ENCODE assay signal across 21 cellular contexts in genomic region chr9:77040340-77040739, GRCh38. TPM values are rescaled to one million over a fixed set of nuclear protein-coding genes. Genes with fewer than 3 reads are reported as not detected.
A peak's percentile ranks its signal among the peaks of the same experiment; 100 is the strongest.
DNase-seq lines count a peak whose midpoint lies in the region; ATAC-seq and TF ChIP-seq lines count a peak whose summit lies in the region.
"Had no signal": no experiment of that assay in that cellular context is flagged by ENCODE, and none has a peak within 500 bp of the region (broad histone marks: within the 10 kb centered on the region; RNA-seq: fewer than 3 reads in every experiment).

No MANE protein-coding gene starts in this region.

- no peak overlapping the region for H3K9ac ChIP-seq in endodermal cell (ENCODE audit: extremely low read depth, low read length, poor library complexity, severe bottlenecking)

- ATAC-seq in activated T-cell treated with anti-CD3 and anti-CD28 coated beads, Interleukin-2, amount 50 U/mL, for 4 hours = no peak
- ATAC-seq: GM12878 had no signal

- DNase-seq in ELF-1 (ENCODE audit: low read depth, low spot score) (peak; percentile 12), HT1080 (ENCODE audit: low read depth) (peak; percentile 3), endodermal cell (no peak), NCI-H146 treated with DMSO at 0.1 percent for 48 hours (lab: John Stamatoyannopoulos, UW; ENCODE audit: unreplicated experiment) (no peak), occipital lobe (lab: John Stamatoyannopoulos, UW) (no peak), foreskin fibroblast (no peak)
- no peak for DNase-seq in activated T-cell treated with anti-CD3 and anti-CD28 coated beads, Interleukin-2, amount 50 U/mL, for 4 hours
- DNase-seq: 8988T; C1 segment of cervical spinal cord; Calu3; CD4-positive, alpha-beta memory T cell; COR-L47; DMS53; DND-41; GDM1; GOT3; H7; HFFc6 had no signal

- no peak overlapping the region for H3K27ac ChIP-seq in endodermal cell (ENCODE audit: low read depth, low read length)

- H3K27me3 ChIP-seq in endodermal cell (ENCODE audit: control insufficient read depth, insufficient read depth, low read length, poor library complexity, severe bottlenecking) = peaks cover 12% of the 10 kb centered on the region

- no peaks in the 10 kb centered on the region for H3K9me3 ChIP-seq in endodermal cell (ENCODE audit: control insufficient read depth, low read length)

- peaks cover 39% of the 10 kb centered on the region for H3K27me3 Mint-ChIP-seq in endodermal cell (ENCODE audit: insufficient read depth)
- peaks cover 5% of the 10 kb centered on the region for H3K27me3 Mint-ChIP-seq in activated T-cell treated with anti-CD3 and anti-CD28 coated beads, Interleukin-2, amount 50 U/mL, for 4 hours (ENCODE audit: low read depth)

- no peak overlapping the region for H3K27ac Mint-ChIP-seq in endodermal cell
- H3K27ac Mint-ChIP-seq: CD4-positive, alpha-beta memory T cell; HFFc6 had no signal

- WGBS in endodermal cell (ENCODE audit: insufficient coverage in 1 of 2, insufficient read length in 1 of 2), 2 experiments = 81 to 83% methylated on average over 3 to 7 of the region's 7 CpGs

- peaks cover 2% of the 10 kb centered on the region for H3K4me1 ChIP-seq in endodermal cell (ENCODE audit: control insufficient read depth, insufficient read depth, low read length)

- H3K9me3 Mint-ChIP-seq in endodermal cell = no peaks in the 10 kb centered on the region
- peaks cover 3% of the 10 kb centered on the region for H3K9me3 Mint-ChIP-seq in activated T-cell treated with anti-CD3 and anti-CD28 coated beads, Interleukin-2, amount 50 U/mL, for 4 hours
- H3K9me3 Mint-ChIP-seq: HFFc6 had no signal

- TF ChIP-seq CTCF in endodermal cell (conservative IDR thresholded peaks at IDR 0.05) (peak; percentile 31), foreskin fibroblast (IDR thresholded peaks at IDR 0.05; ENCODE audit: low read depth, low read length) (no peak)

- H3K4me3 Mint-ChIP-seq in endodermal cell = no peak overlapping the region
- H3K4me3 Mint-ChIP-seq in activated T-cell treated with anti-CD3 and anti-CD28 coated beads, Interleukin-2, amount 50 U/mL, for 4 hours = no peak overlapping the region
- H3K4me3 Mint-ChIP-seq: CD4-positive, alpha-beta memory T cell; HFFc6 had no signal

- H3K4me3 ChIP-seq in endodermal cell (ENCODE audit: low read length) = no peak overlapping the region
- no peak overlapping the region for H3K4me3 ChIP-seq in foreskin fibroblast (ENCODE audit: low read depth in 1 of 2, low read length in 2 of 2)
- H3K4me3 ChIP-seq: GM12878 had no signal

- H3K4me1 Mint-ChIP-seq in endodermal cell = peaks cover 12% of the 10 kb centered on the region
- no peaks in the 10 kb centered on the region for H3K4me1 Mint-ChIP-seq in activated T-cell treated with anti-CD3 and anti-CD28 coated beads, Interleukin-2, amount 50 U/mL, for 4 hours (ENCODE audit: low read depth)
- H3K4me1 Mint-ChIP-seq: CD4-positive, alpha-beta memory T cell had no signal

- no peaks in the 10 kb centered on the region for H3K36me3 Mint-ChIP-seq in endodermal cell (ENCODE audit: low read depth)
- no peaks in the 10 kb centered on the region for H3K36me3 Mint-ChIP-seq in activated T-cell treated with anti-CD3 and anti-CD28 coated beads, Interleukin-2, amount 50 U/mL, for 4 hours (ENCODE audit: insufficient read depth)
- H3K36me3 Mint-ChIP-seq: CD4-positive, alpha-beta memory T cell had no signal

- no peaks in the 10 kb centered on the region for H3K36me3 ChIP-seq in endodermal cell (ENCODE audit: control insufficient read depth, insufficient read depth, low read length)

RNA-seq across cellular contexts. Expression of gene FOXB2, which starts 20.9 kb away (rescaled TPM):
- not detected in 2 replicates for total RNA-seq in HT1080 (2014; rRNA removed; shearing (Covaris generic))
- not detected in 2 replicates for polyA plus RNA-seq in HT1080 (2015; cell fraction: cytosol; rRNA removed)
- not detected in 2 replicates for polyA plus RNA-seq in HT1080 (2015; cell fraction: nucleus; rRNA removed)
- not detected for total RNA-seq in endodermal cell
- not detected for polyA plus RNA-seq in endodermal cell (2013, experiment 1 of 2)
- polyA plus RNA-seq in endodermal cell (2013, experiment 2 of 2) = not detected
- not detected for total RNA-seq in occipital lobe
- total RNA-seq in activated T-cell treated with anti-CD3 and anti-CD28 coated beads, Interleukin-2, amount 50 U/mL, for 4 hours = not detected
- total RNA-seq: A673; Calu3; CD4-positive, alpha-beta memory T cell; GM12878; HFFc6 had no signal
- polyA plus RNA-seq: BJ; CD4-positive, alpha-beta memory T cell; GM12878 had no signal

Comparison
In these comparisons a context has a peak if more than half of its experiments do, and no peak if none do; other contexts are left out.
1. DNase-seq: peak in ELF-1 (single experiment) and HT1080 (single experiment); none in endodermal cell (single experiment), NCI-H146 treated with DMSO at 0.1 percent for 48 hours (single experiment), occipital lobe (single experiment), foreskin fibroblast (0 of 2) and activated T-cell treated with anti-CD3 and anti-CD28 coated beads, Interleukin-2, amount 50 U/mL, for 4 hours (single experiment).